Comparison of ENCODE assay signal across 15 cellular contexts in the genomic region with DNA sequence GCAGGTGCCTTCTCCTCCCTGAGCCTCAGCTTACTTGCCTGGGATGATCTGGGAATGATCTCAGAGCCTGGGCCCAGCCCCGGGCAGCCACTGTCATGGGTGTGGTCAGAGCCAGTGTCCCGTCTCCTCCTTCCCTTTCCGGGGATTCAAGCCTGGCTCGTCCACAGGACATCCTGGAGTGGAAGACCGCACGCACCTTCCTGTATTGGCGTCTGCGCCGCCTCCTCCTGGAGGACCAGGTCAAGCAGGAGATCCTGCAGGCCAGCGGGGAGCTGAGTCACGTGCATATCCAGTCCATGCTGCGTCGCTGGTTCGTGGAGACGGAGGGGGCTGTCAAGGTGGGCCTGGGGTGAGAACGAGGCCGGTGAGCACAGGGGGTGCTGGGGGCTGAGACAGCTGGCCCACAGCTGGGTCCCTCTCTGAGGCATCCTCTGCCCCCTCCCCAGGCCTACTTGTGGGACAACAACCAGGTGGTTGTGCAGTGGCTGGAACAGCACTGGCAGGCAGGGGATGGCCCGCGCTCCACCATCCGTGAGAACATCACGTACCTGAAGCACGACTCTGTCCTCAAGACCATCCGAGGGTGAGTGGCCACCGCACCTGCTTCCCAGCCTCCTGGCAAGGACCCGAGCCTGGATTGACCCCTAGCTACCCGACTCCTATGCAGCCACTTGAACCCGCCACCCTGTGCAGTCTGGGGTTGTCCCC. TPM values are rescaled to one million over a fixed set of nuclear protein-coding genes. Genes with fewer than 3 reads are reported as not detected.
DNase-seq lines count a peak whose midpoint lies in the region; ATAC-seq, FAIRE-seq and TF ChIP-seq lines count a peak whose summit lies in the region.
"Had no signal": no experiment of that assay in that cellular context is flagged by ENCODE, and none has a peak within 500 bp of the region (broad histone marks: within the 10 kb centered on the region; RNA-seq: fewer than 3 reads in every experiment).

No MANE protein-coding gene starts in this region.

- H3K27me3 Mint-ChIP-seq in H9 (ENCODE audit: low read depth) (no peaks in the 10 kb centered on the region; the same call in 1 of the 2 replicates), endothelial cell (ENCODE audit: unreplicated experiment) (peaks cover 3% of the 10 kb centered on the region)
- no peaks in the 10 kb centered on the region for H3K27me3 Mint-ChIP-seq in naive thymus-derived CD4-positive, alpha-beta T cell

- H3K27me3 ChIP-seq in H9 (ENCODE audit: insufficient read depth, low read length) (no peaks in the 10 kb centered on the region), subcutaneous abdominal adipose tissue (ENCODE audit: control insufficient read depth in 5 of 5, insufficient read depth in 4 of 5, low read length in 5 of 5) (no peaks in the 10 kb centered on the region)
- H3K27me3 ChIP-seq in naive thymus-derived CD4-positive, alpha-beta T cell (ENCODE audit: control insufficient read depth in 2 of 2, insufficient read depth in 2 of 2, low read length in 2 of 2) = no peaks in the 10 kb centered on the region

- H3K9ac ChIP-seq in H9 (ENCODE audit: extremely low read depth, insufficient read length, low read length) (no peak overlapping the region), subcutaneous abdominal adipose tissue (ENCODE audit: low read length in 5 of 5) (no peak overlapping the region)
- H3K9ac ChIP-seq: SK-N-SH had no signal

- no peak overlapping the region for H3K27ac ChIP-seq in H9 (ENCODE audit: insufficient read length, low read depth, low read length)
- no peak overlapping the region for H3K27ac ChIP-seq in naive thymus-derived CD4-positive, alpha-beta T cell (ENCODE audit: low read depth, low read length)
- H3K27ac ChIP-seq in subcutaneous abdominal adipose tissue (ENCODE audit: low read depth, low read length) = peak overlapping the region; percentile 23

- H2AK5ac ChIP-seq in H9 (ENCODE audit: insufficient read length, low read length) = no peak overlapping the region

- H3K56ac ChIP-seq in H9 (ENCODE audit: insufficient read length, low read depth, low read length) = no peak overlapping the region

- no peak overlapping the region for H3K18ac ChIP-seq in H9 (ENCODE audit: insufficient read length, low read depth, low read length)

- H3K9me3 ChIP-seq in H9 (ENCODE audit: control insufficient read depth, low read depth, low read length) (no peaks in the 10 kb centered on the region), subcutaneous abdominal adipose tissue (ENCODE audit: control insufficient read depth in 5 of 5, low read length in 5 of 5) (peaks cover 0 to 2% (median 0%) of the 10 kb centered on the region in 5 donors)
- no peaks in the 10 kb centered on the region for H3K9me3 ChIP-seq in naive thymus-derived CD4-positive, alpha-beta T cell (ENCODE audit: control insufficient read depth in 2 of 3, low read length in 3 of 3)
- H3K9me3 ChIP-seq: SK-N-SH had no signal

- no peak overlapping the region for H3T11ph ChIP-seq in H9 (ENCODE audit: low read length)

- H4K5ac ChIP-seq in H9 (ENCODE audit: insufficient read length, low read depth, low read length) = no peak overlapping the region

- H3K4me2 ChIP-seq in H9 (ENCODE audit: insufficient read depth, insufficient read length, low read length) = no peak overlapping the region
- H3K4me2 ChIP-seq: SK-N-SH had no signal

- POLR2A ChIA-PET in naive thymus-derived CD4-positive, alpha-beta T cell (lab: Charles Lee) = no interaction called here

- FAIRE-seq in D721Med (lab: Jason Lieb, UNC) = no peak

- H3K4ac ChIP-seq in H9 (ENCODE audit: low read depth, low read length) = no peak overlapping the region

- H3K79me2 ChIP-seq in H9 (ENCODE audit: insufficient read depth, low read length) = no peaks in the 10 kb centered on the region

- no peaks in the 10 kb centered on the region for H4K20me1 ChIP-seq in H9 (ENCODE audit: control insufficient read depth, insufficient read depth, insufficient read length)

- H3K4me1 ChIP-seq in H9 (ENCODE audit: insufficient read depth, low read length) (no peaks in the 10 kb centered on the region; the same call in 1 of the 2 replicates), subcutaneous abdominal adipose tissue (ENCODE audit: control insufficient read depth in 5 of 5, insufficient read depth in 5 of 5, low read length in 5 of 5) (peaks cover 0 to 10% (median 6%) of the 10 kb centered on the region in 5 donors)
- no peaks in the 10 kb centered on the region for H3K4me1 ChIP-seq in naive thymus-derived CD4-positive, alpha-beta T cell (ENCODE audit: control insufficient read depth in 2 of 2, insufficient read depth in 2 of 2, low read length in 2 of 2)

- H2AFZ ChIP-seq in H9 (ENCODE audit: low read length) = no peak overlapping the region

- DNase-seq in H9 (no peak), endothelial cell (ENCODE audit: low spot score) (peak; percentile 26), D721Med (ENCODE audit: insufficient read length, low spot score) (no peak)
- DNase-seq in naive thymus-derived CD4-positive, alpha-beta T cell = no peak
- DNase-seq in effector CD8-positive, alpha-beta T cell (lab: John Stamatoyannopoulos, UW) = no peak
- DNase-seq: EL, KBM-7, NCI-H1048, NCI-H146, NCI-H510A treated with DMSO at 0.1 percent for 48 hours, SHP77, SK-N-SH had no signal

- intact Hi-C loops in naive thymus-derived CD4-positive, alpha-beta T cell (cut with micrococcal nuclease) = loop anchor here in 1 of 2 donors (1.0 kb wide), 1 partner anchor 120 kb away; no protein-coding TSS in a partner anchor

- H3K36me3 ChIP-seq in naive thymus-derived CD4-positive, alpha-beta T cell (ENCODE audit: control insufficient read depth in 2 of 3, insufficient read depth in 3 of 3, low read length in 3 of 3) = peaks cover 0 to 54% (median 0%) of the 10 kb centered on the region in 3 experiments
- H3K36me3 ChIP-seq in subcutaneous abdominal adipose tissue (ENCODE audit: control insufficient read depth in 5 of 5, insufficient read depth in 5 of 5, low read length in 5 of 5) = peaks cover 18 to 91% (median 83%) of the 10 kb centered on the region in 5 donors

- peaks cover 8 to 19% of the 10 kb centered on the region in 2 experiments for H3K4me1 Mint-ChIP-seq in H9
- no peaks in the 10 kb centered on the region for H3K4me1 Mint-ChIP-seq in endothelial cell (ENCODE audit: unreplicated experiment)
- H3K4me1 Mint-ChIP-seq in naive thymus-derived CD4-positive, alpha-beta T cell = no peaks in the 10 kb centered on the region

- H3K4me3 ChIP-seq in naive thymus-derived CD4-positive, alpha-beta T cell (ENCODE audit: low read length) = no peak overlapping the region
- H3K4me3 ChIP-seq in subcutaneous abdominal adipose tissue (ENCODE audit: low read depth in 1 of 5, low read length in 5 of 5) = no peak overlapping the region

- WGBS in H9 (ENCODE audit: extremely low coverage, insufficient read length, low lambda C conversion rate) = no CpG with 5 or more reads among the region's 27 CpGs

- H2BK5ac ChIP-seq in H9 (ENCODE audit: insufficient read length, low read length) = no peak overlapping the region

- H3K36me3 Mint-ChIP-seq in H9 (ENCODE audit: insufficient read depth in 1 of 3, low read depth in 3 of 3) (peaks cover 0 to 7% (median 4%) of the 10 kb centered on the region in 3 experiments; a peak in 3 of 7 replicates), endothelial cell (ENCODE audit: low read depth, unreplicated experiment) (no peaks in the 10 kb centered on the region)
- peaks cover 0 to 49% (median 32%) of the 10 kb centered on the region in 5 donors for H3K36me3 Mint-ChIP-seq in naive thymus-derived CD4-positive, alpha-beta T cell

- H3K79me1 ChIP-seq in H9 (ENCODE audit: insufficient read depth, low read depth, low read length, poor library complexity, severe bottlenecking) = no peaks in the 10 kb centered on the region

- no peaks in the 10 kb centered on the region for H3K23me2 ChIP-seq in H9 (ENCODE audit: insufficient read length, low read depth, low read length, poor library complexity, severe bottlenecking)

- H3K4me3 Mint-ChIP-seq in H9 (no peak overlapping the region), endothelial cell (ENCODE audit: unreplicated experiment) (no peak overlapping the region)
- H3K4me3 Mint-ChIP-seq in naive thymus-derived CD4-positive, alpha-beta T cell = no peak overlapping the region

- no peak overlapping the region for H3K23ac ChIP-seq in H9 (ENCODE audit: insufficient read length, low read depth, low read length)

- H3K9me3 Mint-ChIP-seq in H9 = no peaks in the 10 kb centered on the region; a peak in 1 of 5 replicates
- H3K9me3 Mint-ChIP-seq in endothelial cell (ENCODE audit: unreplicated experiment) = no peaks in the 10 kb centered on the region
- H3K9me3 Mint-ChIP-seq in naive thymus-derived CD4-positive, alpha-beta T cell = peaks cover 0 to 5% (median 1%) of the 10 kb centered on the region in 11 donors

- TF ChIP-seq CTCF in H9 (conservative IDR thresholded peaks at IDR 0.05) (no peak), endothelial cell (IDR thresholded peaks at IDR 0.05; ENCODE audit: unreplicated experiment) (no peak), D721Med (IDR thresholded peaks at IDR 0.05; ENCODE audit: insufficient read depth, missing control alignments) (no peak)

- peak overlapping the region; percentile 23 for H4K91ac ChIP-seq in H9 (ENCODE audit: insufficient read length, low read depth, low read length)

- H3K27ac Mint-ChIP-seq in H9 (no peak overlapping the region; a peak in 1 of 7 replicates), endothelial cell (ENCODE audit: unreplicated experiment) (peak overlapping the region; percentile 64)
- no peak overlapping the region for H3K27ac Mint-ChIP-seq in naive thymus-derived CD4-positive, alpha-beta T cell

- H2BK12ac ChIP-seq in H9 (ENCODE audit: insufficient read length, low read depth, low read length) = no peak overlapping the region

- no peak overlapping the region for H4K8ac ChIP-seq in H9 (replicated peaks; ENCODE audit: insufficient read length, low read depth, low read length)

- H2BK120ac ChIP-seq in H9 (ENCODE audit: low read depth, low read length, poor library complexity, severe bottlenecking) = no peak overlapping the region

- peak; percentile 20 for ATAC-seq in naive thymus-derived CD4-positive, alpha-beta T cell
- ATAC-seq in HG03196 (IDR thresholded peaks at IDR 0.05; ENCODE audit: unreplicated experiment) = no peak
- no peak for ATAC-seq in HG03469 (IDR thresholded peaks at IDR 0.05; ENCODE audit: unreplicated experiment)

- H2BK20ac ChIP-seq in H9 (ENCODE audit: low read depth, low read length, poor library complexity, severe bottlenecking) = no peak overlapping the region

- CTCF ChIA-PET in naive thymus-derived CD4-positive, alpha-beta T cell (lab: Charles Lee) = no interaction called here

- no peak overlapping the region; the same call in 1 of the 2 replicates for H3K14ac ChIP-seq in H9 (ENCODE audit: insufficient read depth, low read length)

- H2BK15ac ChIP-seq in H9 (ENCODE audit: low read depth, low read length) = no peak overlapping the region

RNA-seq across cellular contexts. Expression of a gene that starts 44.0 kb away (rescaled TPM):
- 0.29 and 0.39 TPM in 2 replicates for total RNA-seq in H9 (2021)
- total RNA-seq in endothelial cell (ENCODE audit: unreplicated experiment) = not detected
- not detected for total RNA-seq in naive thymus-derived CD4-positive, alpha-beta T cell
- polyA plus RNA-seq in naive thymus-derived CD4-positive, alpha-beta T cell = not detected
